9 cellular contexts compared by ENCODE assay signal in the genomic region with DNA sequence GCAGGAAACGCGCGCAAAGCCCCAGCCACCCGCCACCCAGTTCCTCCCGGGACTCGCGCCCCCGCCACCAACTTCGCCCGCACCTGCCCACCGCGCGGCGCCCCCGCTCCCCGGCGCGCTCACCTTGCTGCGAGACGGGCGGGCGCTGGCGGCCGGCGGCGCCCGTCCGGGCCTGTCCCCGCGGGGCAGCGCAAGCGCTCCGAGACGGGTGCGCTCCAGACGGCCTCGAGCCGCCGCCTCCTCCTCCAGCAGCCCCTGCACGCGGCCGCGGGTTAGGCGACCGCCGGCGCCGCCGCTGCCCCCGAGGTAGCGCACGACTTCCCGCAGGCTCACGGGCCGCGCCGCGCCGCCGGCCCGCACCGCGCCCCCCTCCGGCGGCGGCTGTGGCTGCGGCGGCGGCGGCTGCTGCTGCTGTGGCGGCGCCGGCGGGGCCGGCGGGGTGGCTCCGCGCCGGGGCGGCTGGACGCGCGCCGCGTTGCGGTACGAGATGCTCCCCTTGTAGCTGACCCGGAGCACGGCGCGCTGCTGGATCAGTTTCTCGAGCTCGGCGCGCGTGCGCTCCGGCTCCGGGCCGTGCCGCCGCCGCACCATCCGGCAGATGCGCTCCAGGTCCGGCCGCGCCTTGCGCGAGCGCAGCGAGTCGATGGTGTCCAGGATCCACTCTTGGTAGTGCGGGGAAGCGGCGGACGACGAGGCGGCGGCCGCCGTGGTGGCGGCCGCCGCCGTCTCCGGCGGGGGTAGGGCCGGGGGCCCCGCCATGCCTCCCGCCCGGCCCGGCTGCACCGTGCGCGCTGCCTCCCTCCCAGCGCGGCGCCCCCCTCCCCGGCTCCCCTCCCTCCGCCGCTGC. TPM values are rescaled to one million over a fixed set of nuclear protein-coding genes. Genes with fewer than 3 reads are reported as not detected.
DNase-seq lines count a peak whose midpoint lies in the region; ATAC-seq and TF ChIP-seq lines count a peak whose summit lies in the region.
"Had no signal": no experiment of that assay in that cellular context is flagged by ENCODE, and none has a peak within 500 bp of the region (broad histone marks: within the 10 kb centered on the region; RNA-seq: fewer than 3 reads in every experiment).

No MANE protein-coding gene starts in this region.

- H3K79me1 ChIP-seq in neuronal stem cell (ENCODE audit: low read depth, low read length) = peaks cover 4% of the 10 kb centered on the region

- H3K27ac Mint-ChIP-seq in CD4-positive, alpha-beta T cell = peak overlapping the region; percentile 81

- H2AK5ac ChIP-seq in neuronal stem cell (ENCODE audit: low read depth, low read length) = no peak overlapping the region

- no peak overlapping the region for H2BK120ac ChIP-seq in neuronal stem cell (ENCODE audit: low read depth, low read length)

- peak overlapping the region; percentile 92 for H3K4me3 Mint-ChIP-seq in CD4-positive, alpha-beta T cell

- peak overlapping the region; percentile 64 for H3K14ac ChIP-seq in neuronal stem cell (ENCODE audit: low read length)

- peaks cover 32% of the 10 kb centered on the region for H3K36me3 Mint-ChIP-seq in CD4-positive, alpha-beta T cell (ENCODE audit: low read depth)

- no peak overlapping the region for H4K8ac ChIP-seq in neuronal stem cell (ENCODE audit: low read depth, low read length)

- H3K36me3 ChIP-seq in OCI-LY1 (ENCODE audit: insufficient read depth, low read length) (peaks cover 28% of the 10 kb centered on the region), neuronal stem cell (replicated peaks in 1 of 2; ENCODE audit: control insufficient read depth in 2 of 2, insufficient read depth in 2 of 2, low read length in 2 of 2) (peaks cover 14 to 37% of the 10 kb centered on the region in 2 donors)

- H3K9me3 Mint-ChIP-seq in CD4-positive, alpha-beta T cell = peaks cover 4% of the 10 kb centered on the region

- CTCF ChIA-PET in CD4-positive, alpha-beta T cell (lab: Charles Lee) = interaction anchor here (0.6 to 3.9 kb wide), 3 partner anchors 16 to 343 kb away, joined by 3 to 14 read pairs (median 3); partner anchors contain the start of gene ASF1B

- H2AFZ ChIP-seq in OCI-LY1 (ENCODE audit: low read length) = no peak overlapping the region
- peak overlapping the region; percentile 81 for H2AFZ ChIP-seq in neuronal stem cell (ENCODE audit: low read length)

- H3K9me3 ChIP-seq in CD4-positive, alpha-beta T cell (ENCODE audit: control insufficient read depth, low read length) = peaks cover 7% of the 10 kb centered on the region
- peaks cover 7% of the 10 kb centered on the region for H3K9me3 ChIP-seq in OCI-LY1 (ENCODE audit: low read length)
- H3K9me3 ChIP-seq in neuronal stem cell (replicated peaks in 1 of 2; ENCODE audit: control insufficient read depth in 2 of 2, insufficient read depth in 1 of 2, low read depth in 1 of 2, low read length in 2 of 2) = peaks cover 11% of the 10 kb centered on the region in 2 donors

- TF ChIP-seq CTCF in CD4-positive, alpha-beta T cell (IDR thresholded peaks at IDR 0.05) = no peak
- TF ChIP-seq CTCF in OCI-LY1 (IDR thresholded peaks at IDR 0.05; ENCODE audit: low read length) (no peak), fibroblast of villous mesenchyme (IDR thresholded peaks at IDR 0.05; ENCODE audit: insufficient read depth, low read depth, low read length) (no peak)

- H3K4me1 ChIP-seq in OCI-LY1 (ENCODE audit: insufficient read depth, low read length, severe bottlenecking) (peaks cover 18% of the 10 kb centered on the region), neuronal stem cell (ENCODE audit: control insufficient read depth in 2 of 2, insufficient read depth in 1 of 2, low read depth in 1 of 2, low read length in 2 of 2) (peaks cover 3 to 4% of the 10 kb centered on the region in 2 donors)

- H4K20me1 ChIP-seq in OCI-LY1 (ENCODE audit: insufficient read depth, low read length) = no peaks in the 10 kb centered on the region

- H4K91ac ChIP-seq in neuronal stem cell (ENCODE audit: low read depth, low read length, poor library complexity) = no peak overlapping the region

- peak in 6 of 10 experiments; percentile 40 to 59 (median 44) for DNase-seq in CD4-positive, alpha-beta T cell
- peak; percentile 36 for DNase-seq in activated T-helper 9 cell treated with anti-CD3 and anti-CD28 coated beads, Interleukin-2, amount 50 U/mL, for 16 hours (ENCODE audit: low read depth)
- DNase-seq in fibroblast of villous mesenchyme (ENCODE audit: low read depth) (peak; percentile 73), neuronal stem cell (ENCODE audit: low spot score) (peak; percentile 61), cerebellum (ENCODE audit: low spot score) (no peak), NCI-H2107 (lab: John Stamatoyannopoulos, UW) (no peak)

- H2BK5ac ChIP-seq in neuronal stem cell (ENCODE audit: low read length) = no peak overlapping the region

- ATAC-seq in CD4-positive, alpha-beta T cell (ENCODE audit: poor library complexity) = peak; percentile 16
- ATAC-seq in GM21381 (IDR thresholded peaks at IDR 0.05; ENCODE audit: unreplicated experiment) = peak; percentile 31

- no peaks in the 10 kb centered on the region for H3K9me2 ChIP-seq in OCI-LY1 (ENCODE audit: low read depth, low read length)

- no peak overlapping the region for H3K27ac ChIP-seq in CD4-positive, alpha-beta T cell (ENCODE audit: low read depth, low read length)
- H3K27ac ChIP-seq in OCI-LY1 (ENCODE audit: low read depth, low read length, poor library complexity, severe bottlenecking) (peak overlapping the region; percentile 78), neuronal stem cell (replicated peaks; ENCODE audit: low read length) (peak overlapping the region; percentile 82)

- H3K18ac ChIP-seq in neuronal stem cell (ENCODE audit: low read length) = peak overlapping the region; percentile 96

- no peak overlapping the region for H3K4ac ChIP-seq in neuronal stem cell (ENCODE audit: low read length)

- H2BK15ac ChIP-seq in neuronal stem cell (ENCODE audit: low read length) = peak overlapping the region; percentile 51

- H2BK12ac ChIP-seq in neuronal stem cell (ENCODE audit: low read length) = no peak overlapping the region

- intact Hi-C loops in CD4-positive, alpha-beta T cell (cut with DNase I, micrococcal nuclease) = loop anchor here in 1 of 2 experiments (10.0 kb wide), 1 partner anchor 605 kb away; the partner anchor contains the start of gene ZNF333

- H3K4me1 Mint-ChIP-seq in CD4-positive, alpha-beta T cell (ENCODE audit: low read depth) = peaks cover 26% of the 10 kb centered on the region

- no peaks in the 10 kb centered on the region for H3F3A ChIP-seq in OCI-LY1 (ENCODE audit: insufficient read depth, low read length)

- no CpG with 5 or more reads among the region's 142 CpGs for WGBS in neuronal stem cell (ENCODE audit: extremely low coverage in 2 of 2, insufficient read length in 2 of 2, insufficient replicate concordance in 1 of 2), 2 donors

- POLR2A ChIA-PET in CD4-positive, alpha-beta T cell (lab: Charles Lee) = interaction anchor here (1.0 to 3.6 kb wide), 3 partner anchors 8 to 320 kb away, joined by 3 to 39 read pairs (median 14); partner anchors contain the start of gene ASF1B

- no peaks in the 10 kb centered on the region for H3K27me3 ChIP-seq in CD4-positive, alpha-beta T cell (ENCODE audit: control insufficient read depth, insufficient read depth, low read length)
- no peaks in the 10 kb centered on the region for H3K27me3 ChIP-seq in OCI-LY1 (ENCODE audit: insufficient read depth, low read length)
- H3K27me3 ChIP-seq in neuronal stem cell (ENCODE audit: control insufficient read depth in 3 of 3, insufficient read depth in 3 of 3, low read depth in 1 of 3, low read length in 3 of 3) = peaks cover 0 to 4% (median 0%) of the 10 kb centered on the region in 3 experiments

- H3K4me2 ChIP-seq in OCI-LY1 (ENCODE audit: low read length) = peak overlapping the region; percentile 73
- H3K4me2 ChIP-seq in neuronal stem cell (ENCODE audit: insufficient read depth, low read length, poor library complexity, severe bottlenecking) = peak overlapping the region; percentile 61

- H3K79me2 ChIP-seq in OCI-LY1 (ENCODE audit: insufficient read depth, low read length) = no peaks in the 10 kb centered on the region

- H3K27me3 Mint-ChIP-seq in CD4-positive, alpha-beta T cell = no peaks in the 10 kb centered on the region

- H3K9ac ChIP-seq in OCI-LY1 (ENCODE audit: low read length) = peak overlapping the region; percentile 69
- H3K9ac ChIP-seq in neuronal stem cell (ENCODE audit: low read depth, low read length, poor library complexity) = peak overlapping the region; percentile 96

- peak overlapping the region; percentile 75 for H3K23ac ChIP-seq in neuronal stem cell (ENCODE audit: low read depth, low read length, poor library complexity)

- H3K4me3 ChIP-seq in OCI-LY1 (ENCODE audit: low read depth, low read length, poor library complexity, severe bottlenecking) = peak overlapping the region; percentile 71
- peak overlapping the region; percentile 66 for H3K4me3 ChIP-seq in fibroblast of villous mesenchyme (ENCODE audit: low read depth, low read length)
- peak overlapping the region; percentile 83 to 98 for H3K4me3 ChIP-seq in neuronal stem cell (ENCODE audit: low read length in 2 of 2)

RNA-seq across cellular contexts. Expression of gene SAMD1, which starts 0.7 kb away (rescaled TPM):
- 10 to 100 TPM; 29.4 to 30.1 TPM for total RNA-seq in CD4-positive, alpha-beta T cell
- total RNA-seq in fibroblast of villous mesenchyme = 23.3 and 24.2 TPM in 2 replicates
- polyA plus RNA-seq in neuronal stem cell (2013, experiment 1 of 2) = 57.9 TPM
- polyA plus RNA-seq in neuronal stem cell (2013, experiment 2 of 2) = 59.2 TPM
- 14.5 TPM for total RNA-seq in cerebellum

RNA-seq across cellular contexts. Expression of gene C19orf67, which starts 4.3 kb away (rescaled TPM):
- total RNA-seq in CD4-positive, alpha-beta T cell = not detected
- total RNA-seq in fibroblast of villous mesenchyme = not detected in 2 replicates
- polyA plus RNA-seq in neuronal stem cell (2013, experiment 1 of 2) = not detected
- not detected for polyA plus RNA-seq in neuronal stem cell (2013, experiment 2 of 2)
- total RNA-seq in cerebellum = not detected

RNA-seq across cellular contexts. Expression of gene MISP3, which starts 17.3 kb away (rescaled TPM):
- under 1 TPM; 0.39 to 0.49 TPM for total RNA-seq in CD4-positive, alpha-beta T cell
- under 0.01 and 0.32 TPM in 2 replicates for total RNA-seq in fibroblast of villous mesenchyme
- polyA plus RNA-seq in neuronal stem cell (2013, experiment 1 of 2) = 1.6 TPM
- 1.7 TPM for polyA plus RNA-seq in neuronal stem cell (2013, experiment 2 of 2)
- 1.5 TPM for total RNA-seq in cerebellum

RNA-seq across cellular contexts. Expression of gene PRKACA, which starts 27.7 kb away (rescaled TPM):
- total RNA-seq in CD4-positive, alpha-beta T cell = 10 to 100 TPM; 27.4 to 29.8 TPM
- total RNA-seq in fibroblast of villous mesenchyme (50.1 and 50.3 TPM in 2 replicates), cerebellum (27.7 TPM)
- polyA plus RNA-seq in neuronal stem cell (2013, experiment 1 of 2) = 66.8 TPM
- 67.2 TPM for polyA plus RNA-seq in neuronal stem cell (2013, experiment 2 of 2)

RNA-seq across cellular contexts. Expression of gene PALM3, which starts 28.0 kb away (rescaled TPM):
- total RNA-seq in CD4-positive, alpha-beta T cell = under 1 TPM in 1 of 2 experiments, not detected in 1; 0.25 TPM
- total RNA-seq in fibroblast of villous mesenchyme (under 0.01 TPM in 1 of 2 replicates, not detected in the other), cerebellum (2.2 TPM)
- 10.2 TPM for polyA plus RNA-seq in neuronal stem cell (2013, experiment 1 of 2)
- 10.4 TPM for polyA plus RNA-seq in neuronal stem cell (2013, experiment 2 of 2)
- total RNA-seq: T-helper 1 cell treated with Interleukin-12 subunit alpha and Interleukin-12 subunit beta and Interleukin-4 antibody, amounts not matched to agents 30 ng/mL and 1 ng/mL, for 36 hours had no signal

Comparison
In these comparisons a context has a peak if more than half of its experiments do, and no peak if none do; other contexts are left out.
1. DNase-seq: peak in CD4-positive, alpha-beta T cell (6 of 10), activated T-helper 9 cell treated with anti-CD3 and anti-CD28 coated beads, Interleukin-2, amount 50 U/mL, for 16 hours (single experiment), fibroblast of villous mesenchyme (single experiment) and neuronal stem cell (single experiment); none in cerebellum (single experiment) and NCI-H2107 (single experiment).
2. Peak in every context shown above with its lines, with median percentiles within 50 percentile points of each other: H3K4me3 ChIP-seq.